In genomic region chr6:91717094-91717493, GRCh38 we compare ENCODE assay signal across 7 cellular contexts.
"Had no signal": no experiment of that assay in that cellular context is flagged by ENCODE, and none has a peak within 500 bp of the region (broad histone marks: within the 10 kb centered on the region; RNA-seq: fewer than 3 reads in every experiment).

No MANE protein-coding gene starts in this region.

- FAIRE-seq: G401.6, GM12891, GM12892, GM18507, GM19239 had no signal

- DNase-seq: GDM1, GF-D8 had no signal
